ENCODE assay signal across 22 cellular contexts in genomic region chr4:118350961-118351360, GRCh38. TPM values are rescaled to one million over a fixed set of nuclear protein-coding genes. Genes with fewer than 3 reads are reported as not detected.
A peak's percentile ranks its signal among the peaks of the same experiment; 100 is the strongest.
DNase-seq lines count a peak whose midpoint lies in the region; ATAC-seq, FAIRE-seq and TF ChIP-seq lines count a peak whose summit lies in the region.
"Had no signal": no experiment of that assay in that cellular context is flagged by ENCODE, and none has a peak within 500 bp of the region (broad histone marks: within the 10 kb centered on the region; RNA-seq: fewer than 3 reads in every experiment).

No MANE protein-coding gene starts in this region.

- no peak for TF ChIP-seq EP300 in transverse colon (IDR thresholded peaks at IDR 0.05; ENCODE audit: low read depth)

- H3K4me1 ChIP-seq in GM23248 (ENCODE audit: insufficient read depth) (peaks cover 19% of the 10 kb centered on the region), transverse colon (peaks cover 3 to 46% (median 8%) of the 10 kb centered on the region in 4 donors), right atrium auricular region (peaks cover 0 to 13% of the 10 kb centered on the region in 2 donors)

- TF ChIP-seq CTCF in WI38 (IDR thresholded peaks at IDR 0.05; ENCODE audit: low read depth, low read length): no peak
- TF ChIP-seq CTCF in transverse colon (IDR thresholded peaks at IDR 0.05): no peak
- TF ChIP-seq CTCF in right atrium auricular region (IDR thresholded peaks at IDR 0.05): no peak

- no peak overlapping the region for H3K9ac ChIP-seq in GM23248

- H3F3A ChIP-seq in GM23248 (ENCODE audit: insufficient read depth): 0 out of 2 replicates have a peak, but pooled peaks cover 13% of the 10 kb centered on the region

- TF ChIP-seq POLR2A in transverse colon (IDR thresholded peaks at IDR 0.05): no peak

- peak; percentile 38 for FAIRE-seq in islet of Langerhans (lab: Jason Lieb, UNC)
- FAIRE-seq: G401.6 had no signal

- H3K4me3 ChIP-seq in GM23248 (peak overlapping the region; percentile 77), WI38 (ENCODE audit: low read depth, low read length) (peak overlapping the region; percentile 70), transverse colon (peak overlapping the region in 1 of 4 donors; percentile 68), right atrium auricular region (no peak overlapping the region)
- H3K4me3 ChIP-seq: adrenal gland, cardiac muscle cell, gastroesophageal sphincter, SJSA1 had no signal

- WGBS in GM23248 (ENCODE audit: low coverage in 1 of 2, low lambda C conversion rate in 2 of 2, missing lambda C conversion rate in 2 of 2), 2 experiments: 68 to 75% methylated on average over 3 of the region's 3 CpGs
- WGBS in transverse colon (ENCODE audit: low coverage in 1 of 2), 2 donors: 57 to 66% methylated on average over 3 of the region's 3 CpGs

- no peak for ATAC-seq in GM21786 (IDR thresholded peaks at IDR 0.05; ENCODE audit: unreplicated experiment)
- ATAC-seq: gastroesophageal sphincter, Panc1, T-helper 17 cell had no signal

- H3K36me3 ChIP-seq in GM23248 (ENCODE audit: low read depth): no peaks in the 10 kb centered on the region
- no peaks in the 10 kb centered on the region for H3K36me3 ChIP-seq in transverse colon
- H3K36me3 ChIP-seq in right atrium auricular region: no peaks in the 10 kb centered on the region
- H3K36me3 ChIP-seq: adrenal gland, cardiac muscle cell, gastroesophageal sphincter, SJSA1, stomach, upper lobe of left lung had no signal

- H3K79me2 ChIP-seq in GM23248 (ENCODE audit: insufficient read depth): no peaks in the 10 kb centered on the region

- in situ Hi-C loops in GM23248 (cut with MboI) (no loop called here), transverse colon (cut with MboI; ENCODE audit: low pct_ligation_motif_present in 1 of 4, low pct_unique_long_range_greater_than_20kb in 1 of 4, low sequenced_read_pairs in 3 of 4) (no loop called here)

- H3K27me3 ChIP-seq in GM23248 (replicated peaks; ENCODE audit: insufficient read depth) (no peaks in the 10 kb centered on the region), transverse colon (peaks cover 37% of the 10 kb centered on the region), right atrium auricular region (peaks cover 6 to 11% of the 10 kb centered on the region in 2 donors)

- intact Hi-C loops in transverse colon (cut with DNase I; ENCODE audit: low total_unique reads): loop anchor here (5.0 kb wide), 1 partner anchor 69 kb away; no protein-coding TSS in a partner anchor

- no peaks in the 10 kb centered on the region for H4K20me1 ChIP-seq in GM23248 (ENCODE audit: insufficient read depth)

- no peak overlapping the region for H2AFZ ChIP-seq in GM23248

- no peaks in the 10 kb centered on the region for H3K9me2 ChIP-seq in GM23248 (ENCODE audit: insufficient read depth)

- DNase-seq in GM23248 (no peak), transverse colon (no peak), NCI-H2029 treated with DMSO at 0.1 percent for 48 hours (lab: John Stamatoyannopoulos, UW) (no peak), right atrium auricular region (ENCODE audit: low spot score) (no peak)
- DNase-seq: activated CD8-positive, alpha-beta memory T cell treated with anti-CD3 and anti-CD28 coated beads, Interleukin-2, amount 50 U/mL, for 48 hours; adrenal gland; DMS 273 treated with DMSO at 0.1 percent for 48 hours; KG1; NCI-H1048; stimulated activated CD4-positive, alpha-beta T cell treated with anti-CD3 and anti-CD28 coated beads, Interleukin-12 subunit alpha, Interleukin-12 subunit beta, amount 100 ng/mL, for 4 hours; stomach; T-helper 17 cell; upper lobe of left lung had no signal

- peak overlapping the region; percentile 80 for H3K4me2 ChIP-seq in GM23248 (ENCODE audit: unreplicated experiment)

- H3K27ac ChIP-seq in GM23248: no peak overlapping the region
- H3K27ac ChIP-seq in transverse colon: peak overlapping the region; percentile 65 to 85 (median 78)
- no peak overlapping the region for H3K27ac ChIP-seq in right atrium auricular region
- H3K27ac ChIP-seq: adrenal gland, C4-2B, cardiac muscle cell, gastroesophageal sphincter, SJSA1 had no signal

- H3K9me3 ChIP-seq in GM23248 (ENCODE audit: low read depth) (no peaks in the 10 kb centered on the region), transverse colon (no peaks in the 10 kb centered on the region), right atrium auricular region (no peaks in the 10 kb centered on the region)
- H3K9me3 ChIP-seq: adrenal gland, gastroesophageal sphincter, SJSA1, stomach, upper lobe of left lung had no signal

RNA-seq across cellular contexts. Expression of gene PRSS12, which starts 1.8 kb away (rescaled TPM):
- total RNA-seq in GM23248 (2014; rRNA removed; shearing (Covaris generic)): 30.0 and 33.6 TPM in 2 replicates
- polyA plus RNA-seq in GM23248 (2016; fragmentation: Nextera tagmentation; extraction: Ambion mirVana): 10.0 and 10.2 TPM in 2 replicates
- 100 to 1,000 TPM in 1 of 4 donors, 10 to 100 TPM in 3; 58.0 to 146 (median 84.3) TPM for total RNA-seq in transverse colon
- under 1 TPM in 1 of 2 donors, not detected in 1; 0.12 TPM for total RNA-seq in right atrium auricular region
- total RNA-seq: T-helper 17 cell had no signal

Comparison
In these comparisons a context has a peak if more than half of its experiments do, and no peak if none do; other contexts are left out.
1. H3K27ac ChIP-seq: peak in transverse colon (4 of 4); none in GM23248 (single experiment) and right atrium auricular region (0 of 2).
2. H3K4me3 ChIP-seq: peak in GM23248 (single experiment) and WI38 (single experiment); none in right atrium auricular region (0 of 2).
3. RNA of gene PRSS12, which starts 1.8 kb away (total RNA-seq): 58.0 to 146 TPM in transverse colon and 30.0 to 33.6 TPM in GM23248; 0.12 TPM in right atrium auricular region; every median in the first group is over 10 times any median in the second.